In genomic region chr1:37629726-37630425, GRCh38 we compare ENCODE assay signal across 17 cellular contexts. TPM values are rescaled to one million over a fixed set of nuclear protein-coding genes. Genes with fewer than 3 reads are reported as not detected.
DNase-seq lines count a peak whose midpoint lies in the region; ATAC-seq, FAIRE-seq and TF ChIP-seq lines count a peak whose summit lies in the region.
"Had no signal": no experiment of that assay in that cellular context is flagged by ENCODE, and none has a peak within 500 bp of the region (broad histone marks: within the 10 kb centered on the region; RNA-seq: fewer than 3 reads in every experiment).

No MANE protein-coding gene starts in this region.

- H3K79me1 ChIP-seq in H1 (ENCODE audit: low read depth, low read length) (no peaks in the 10 kb centered on the region), neuronal stem cell (ENCODE audit: low read depth, low read length) (peaks cover 2% of the 10 kb centered on the region)

- no peak overlapping the region for H3K4me3 Mint-ChIP-seq in mesothelial cell of epicardium
- H3K4me3 Mint-ChIP-seq: CD4-positive, alpha-beta T cell; H9 had no signal

- WGBS in A549 (ENCODE audit: missing lambda C conversion rate) = 48% methylated on average over 5 of the region's 7 CpGs
- WGBS in H1 (ENCODE audit: extremely low coverage in 1 of 2, insufficient coverage in 1 of 2, insufficient read length in 1 of 2, insufficient replicate concordance in 2 of 2, low coverage in 1 of 2, low lambda C conversion rate in 2 of 2, missing lambda C conversion rate in 1 of 2), 2 experiments = 79% methylated on average over 6 of the region's 7 CpGs; no CpG with 5 or more reads in 1 of the 2 experiments
- WGBS in neuronal stem cell (ENCODE audit: extremely low coverage in 2 of 2, insufficient read length in 2 of 2, insufficient replicate concordance in 1 of 2), 2 donors = no CpG with 5 or more reads among the region's 7 CpGs

- H4K91ac ChIP-seq in H1 (replicated peaks; ENCODE audit: insufficient read length, low read length) (no peak overlapping the region), neuronal stem cell (ENCODE audit: low read depth, low read length, poor library complexity) (no peak overlapping the region)

- no peak overlapping the region for H3K56ac ChIP-seq in H1 (replicated peaks; ENCODE audit: insufficient read length, low read depth, low read length)

- no peak for TF ChIP-seq RAD21 in A549 (conservative IDR thresholded peaks at IDR 0.05 in 1 of 2, IDR thresholded peaks at IDR 0.05 in 1 of 2)
- TF ChIP-seq RAD21 in H1 (IDR thresholded peaks at IDR 0.05 in 1 of 2, conservative IDR thresholded peaks at IDR 0.05 in 1 of 2; ENCODE audit: low read depth in 2 of 2, low read length in 2 of 2) = no peak

- H3K9ac ChIP-seq in H1 (replicated peaks in 1 of 4; ENCODE audit: extremely low read depth in 1 of 4, low read depth in 3 of 4, low read length in 3 of 4) (no peak overlapping the region), neuronal stem cell (ENCODE audit: low read depth, low read length, poor library complexity) (peak overlapping the region; percentile 24)

- H3K27me3 ChIP-seq in WERI-Rb-1 (ENCODE audit: insufficient read depth, low read depth, severe bottlenecking) (no peaks in the 10 kb centered on the region), H1 (replicated peaks in 1 of 4; ENCODE audit: control insufficient read depth in 3 of 4, extremely low read depth in 1 of 4, insufficient read depth in 3 of 4, low read length in 3 of 4) (peaks cover 50 to 88% (median 72%) of the 10 kb centered on the region in 4 experiments), neuronal stem cell (ENCODE audit: control insufficient read depth in 3 of 3, insufficient read depth in 3 of 3, low read depth in 1 of 3, low read length in 3 of 3) (peaks cover 15 to 98% (median 32%) of the 10 kb centered on the region in 3 experiments)

- CTCF ChIA-PET in A549 (lab: Yijun Ruan, JAX) (interaction anchor here (0.9 to 2.2 kb wide), 2 partner anchors 27 to 63 kb away, joined by 3 to 13 read pairs; partner anchors contain the start of gene CDCA8), H1 (lab: Charles Lee; ENCODE audit: partially characterized antibody) (interaction anchor here (0.6 to 5.2 kb wide), 5 partner anchors 13 to 136 kb away, joined by 3 to 36 read pairs (median 3); no protein-coding TSS in a partner anchor)

- POLR2A ChIA-PET in A549 (lab: Yijun Ruan, JAX) = no interaction called here
- POLR2A ChIA-PET in H1 (lab: Charles Lee; ENCODE audit: partially characterized antibody) = no interaction called here

- H3K9me3 ChIP-seq in A549 (no peaks in the 10 kb centered on the region), WERI-Rb-1 (ENCODE audit: severe bottlenecking) (no peaks in the 10 kb centered on the region), H1 (ENCODE audit: insufficient read depth in 2 of 2, low read depth in 1 of 2, low read length in 1 of 2) (no peaks in the 10 kb centered on the region), neuronal stem cell (replicated peaks in 1 of 2; ENCODE audit: control insufficient read depth in 2 of 2, insufficient read depth in 1 of 2, low read depth in 1 of 2, low read length in 2 of 2) (no peaks in the 10 kb centered on the region)
- H3K9me3 ChIP-seq: Caco-2 had no signal

- H3K14ac ChIP-seq in H1 (ENCODE audit: insufficient read length) = no peak overlapping the region
- H3K14ac ChIP-seq in neuronal stem cell (ENCODE audit: low read length) = no peak overlapping the region

- H3K36me3 ChIP-seq in WERI-Rb-1 (peaks cover 18% of the 10 kb centered on the region), H1 (ENCODE audit: control insufficient read depth in 2 of 4, insufficient read depth in 4 of 4, low read length in 3 of 4) (no peaks in the 10 kb centered on the region), neuronal stem cell (replicated peaks in 1 of 2; ENCODE audit: control insufficient read depth in 2 of 2, insufficient read depth in 2 of 2, low read length in 2 of 2) (no peaks in the 10 kb centered on the region)

- H3K27ac Mint-ChIP-seq in mesothelial cell of epicardium = no peak overlapping the region
- H3K27ac Mint-ChIP-seq: CD4-positive, alpha-beta T cell; H9 had no signal

- TF ChIP-seq POLR2A in A549 (IDR thresholded peaks at IDR 0.05; ENCODE audit: low read length) (no peak), H1 (IDR thresholded peaks at IDR 0.05; ENCODE audit: control extremely low read depth in 1 of 2, low read depth in 2 of 2, low read length in 2 of 2) (no peak)

- H2BK12ac ChIP-seq in H1 (ENCODE audit: low read depth, low read length) = no peak overlapping the region
- H2BK12ac ChIP-seq in neuronal stem cell (ENCODE audit: low read length) = peak overlapping the region; percentile 82

- H3K23ac ChIP-seq in H1 (ENCODE audit: insufficient read length) (no peak overlapping the region), neuronal stem cell (ENCODE audit: low read depth, low read length, poor library complexity) (no peak overlapping the region)

- H2AK5ac ChIP-seq in H1 (ENCODE audit: low read depth, low read length) = no peak overlapping the region
- H2AK5ac ChIP-seq in neuronal stem cell (ENCODE audit: low read depth, low read length) = peak overlapping the region; percentile 81

- no peak overlapping the region for H3K4me3 ChIP-seq in A549
- H3K4me3 ChIP-seq in WERI-Rb-1 (ENCODE audit: low read depth, low read length) = peak overlapping the region; percentile 7
- no peak overlapping the region for H3K4me3 ChIP-seq in H1 (ENCODE audit: extremely low read depth in 1 of 4, insufficient read depth in 2 of 4, low read depth in 3 of 4, low read length in 4 of 4)
- H3K4me3 ChIP-seq in neuronal stem cell (ENCODE audit: low read length in 2 of 2) = no peak overlapping the region

- H2BK20ac ChIP-seq in H1 (ENCODE audit: low read length) = no peak overlapping the region

- H3K23me2 ChIP-seq in H1 (ENCODE audit: low read depth, low read length) = peaks cover 2% of the 10 kb centered on the region; the same call in 1 of the 2 replicates

- ATAC-seq in A549 (no peak), GM19035 (IDR thresholded peaks at IDR 0.05; ENCODE audit: unreplicated experiment) (no peak)

- peak overlapping the region; percentile 23; the same call in 1 of the 2 replicates for H4K8ac ChIP-seq in H1 (ENCODE audit: extremely low read depth, insufficient read depth, low read length)
- no peak overlapping the region for H4K8ac ChIP-seq in neuronal stem cell (ENCODE audit: low read depth, low read length)

- H3K18ac ChIP-seq in H1 (ENCODE audit: extremely low read depth, low read length) (no peak overlapping the region), neuronal stem cell (ENCODE audit: low read length) (peak overlapping the region; percentile 89)

- intact Hi-C loops in cardiac septum (cut with DNase I) = no loop called here

- H2BK15ac ChIP-seq in H1 (ENCODE audit: low read length) (no peak overlapping the region), neuronal stem cell (ENCODE audit: low read length) (no peak overlapping the region)

- FAIRE-seq in A549 (lab: Jason Lieb, UNC) (no peak), H1 (lab: Jason Lieb, UNC) (no peak)
- FAIRE-seq: A204.1, G401.6, GM12892, GM18507 had no signal

- H3K9me3 Mint-ChIP-seq in mesothelial cell of epicardium = no peaks in the 10 kb centered on the region
- H3K9me3 Mint-ChIP-seq: CD4-positive, alpha-beta T cell; H9 had no signal

- no peak overlapping the region for H3K4me2 ChIP-seq in A549
- H3K4me2 ChIP-seq in H1 (ENCODE audit: insufficient read depth in 1 of 2, low read depth in 2 of 2, low read length in 2 of 2) = 0 out of 4 replicates have a peak overlapping the region, but pooled peaks have one; percentile 4 to 11
- peak overlapping the region; percentile 43 for H3K4me2 ChIP-seq in neuronal stem cell (ENCODE audit: insufficient read depth, low read length, poor library complexity, severe bottlenecking)

- no peak overlapping the region for H3K4ac ChIP-seq in H1 (replicated peaks; ENCODE audit: insufficient read length, low read depth, low read length)
- no peak overlapping the region for H3K4ac ChIP-seq in neuronal stem cell (ENCODE audit: low read length)

- no peaks in the 10 kb centered on the region for H3K79me2 ChIP-seq in H1 (ENCODE audit: control insufficient read depth in 1 of 2, insufficient read depth in 2 of 2, low read length in 2 of 2)

- H4K5ac ChIP-seq in H1 (ENCODE audit: insufficient read length, low read depth, low read length) = no peak overlapping the region

- H2BK5ac ChIP-seq in H1 (ENCODE audit: low read depth, low read length) (no peak overlapping the region), neuronal stem cell (ENCODE audit: low read length) (no peak overlapping the region)

- H3K4me1 Mint-ChIP-seq in mesothelial cell of epicardium = peaks cover 5% of the 10 kb centered on the region

- H2AFZ ChIP-seq in H1 (ENCODE audit: low read length) (no peak overlapping the region), neuronal stem cell (ENCODE audit: low read length) (no peak overlapping the region)

- H2BK120ac ChIP-seq in H1 (replicated peaks; ENCODE audit: low read depth, low read length) (no peak overlapping the region), neuronal stem cell (ENCODE audit: low read depth, low read length) (no peak overlapping the region)

- no peak for TF ChIP-seq CTCF in A549 (IDR thresholded peaks at IDR 0.05)
- TF ChIP-seq CTCF in WERI-Rb-1 (IDR thresholded peaks at IDR 0.05; ENCODE audit: low read depth, low read length) = no peak
- no peak for TF ChIP-seq CTCF in H1 (IDR thresholded peaks at IDR 0.05; ENCODE audit: control extremely low read depth in 1 of 3, insufficient read depth in 1 of 3, low read depth in 1 of 3, low read length in 3 of 3)
- TF ChIP-seq CTCF in mesothelial cell of epicardium (IDR thresholded peaks at IDR 0.05; ENCODE audit: unreplicated experiment) = no peak

- no peaks in the 10 kb centered on the region for H3K4me1 ChIP-seq in A549
- H3K4me1 ChIP-seq in H1 (replicated peaks in 1 of 4; ENCODE audit: control insufficient read depth in 3 of 4, insufficient read depth in 4 of 4, low read length in 3 of 4) = peaks cover 0 to 15% (median 7%) of the 10 kb centered on the region in 4 experiments; a peak in 6 of 7 replicates
- peaks cover 2 to 43% of the 10 kb centered on the region in 2 donors for H3K4me1 ChIP-seq in neuronal stem cell (ENCODE audit: control insufficient read depth in 2 of 2, insufficient read depth in 1 of 2, low read depth in 1 of 2, low read length in 2 of 2)

- H3K27me3 Mint-ChIP-seq in mesothelial cell of epicardium (ENCODE audit: low read depth) = peaks cover 94% of the 10 kb centered on the region

- H4K20me1 ChIP-seq in H1 (replicated peaks in 1 of 2; ENCODE audit: control insufficient read depth in 1 of 2, insufficient read depth in 2 of 2, low read length in 2 of 2) = peaks cover 6% of the 10 kb centered on the region in 2 experiments

- no peak for DNase-seq in A549 (ENCODE audit: low read depth in 1 of 2, low spot score in 1 of 2)
- no peak for DNase-seq in WERI-Rb-1
- no peak for DNase-seq in H1 (ENCODE audit: low read depth in 1 of 2, low spot score in 2 of 2)
- DNase-seq in neuronal stem cell (ENCODE audit: low spot score) = no peak
- no peak for DNase-seq in mesothelial cell of epicardium (ENCODE audit: low spot score in 2 of 2, unreplicated experiment in 2 of 2)
- DNase-seq in cardiac septum (ENCODE audit: low spot score) = no peak
- DNase-seq: AML-193; Caco-2; CD4-positive, alpha-beta T cell; GOT3; H9 had no signal

- H3K27ac ChIP-seq in A549 = no peak overlapping the region
- peak overlapping the region; percentile 90 for H3K27ac ChIP-seq in WERI-Rb-1
- H3K27ac ChIP-seq in H1 (ENCODE audit: low read depth, low read length) = no peak overlapping the region
- peak overlapping the region; percentile 15 for H3K27ac ChIP-seq in neuronal stem cell (replicated peaks; ENCODE audit: low read length)
- H3K27ac ChIP-seq: C4-2B had no signal

- TF ChIP-seq EP300 in A549 (IDR thresholded peaks at IDR 0.05) = no peak
- no peak for TF ChIP-seq EP300 in H1 (IDR thresholded peaks at IDR 0.05; ENCODE audit: borderline replicate concordance in 1 of 2, low read depth in 2 of 2, low read length in 2 of 2)

- H3K36me3 Mint-ChIP-seq in mesothelial cell of epicardium = no peaks in the 10 kb centered on the region

RNA-seq across cellular contexts. Expression of gene RSPO1, which starts 4.8 kb away (rescaled TPM):
- polyA plus RNA-seq in A549 (2011; rRNA removed) = 0.07 TPM in 1 of 2 replicates, not detected in the other
- polyA plus RNA-seq in A549 (2012; cell fraction: cytosol; rRNA removed) = 0.05 and 0.09 TPM in 2 replicates
- polyA plus RNA-seq in A549 (2012; cell fraction: nucleus; rRNA removed) = 0.04 TPM in 1 of 2 replicates, not detected in the other
- 0.05 to 0.12 TPM in 2 of 3 replicates, not detected in the other for polyA plus RNA-seq in A549 (2017; fragmentation: RNase III; extraction: RNeasy Plus Mini Kit Qiagen cat#74134 plus additional on column Dnase treatment)
- polyA minus RNA-seq in A549 (2011; rRNA and poly(A)+ RNA removed) = not detected in 2 replicates
- 0.21 TPM in 1 of 2 replicates, not detected in the other for total RNA-seq in H1 (2021; fragmentation: NEBNext Ultra II Directional; extraction: Animal tissue kit (Norgen Biotek cat#: 25700))
- polyA plus RNA-seq in H1 (2011; rRNA removed) = 0.28 and 0.39 TPM in 2 replicates
- polyA plus RNA-seq in H1 (2011; cell fraction: cytosol; rRNA removed) = 0.25 TPM
- 0.23 TPM for polyA plus RNA-seq in H1 (2011; cell fraction: nucleus; rRNA removed)
- polyA plus RNA-seq in H1 (2012, experiment 1 of 2) = 0.41 to 0.64 TPM (median 0.55 TPM) in 4 replicates
- 0.25 TPM for polyA plus RNA-seq in H1 (2012, experiment 2 of 2)
- polyA plus RNA-seq in H1 (2013, experiment 1 of 2) = 0.08 TPM
- 0.04 TPM for polyA plus RNA-seq in H1 (2013, experiment 2 of 2)
- 0.44 and 0.59 TPM in 2 replicates for polyA minus RNA-seq in H1 (2011; rRNA and poly(A)+ RNA removed)
- polyA minus RNA-seq in H1 (2011; cell fraction: cytosol; rRNA and poly(A)+ RNA removed) = not detected
- not detected for polyA minus RNA-seq in H1 (2011; cell fraction: nucleus; rRNA and poly(A)+ RNA removed)
- polyA plus RNA-seq in neuronal stem cell (2013, experiment 1 of 2) = 1.4 TPM
- 1.5 TPM for polyA plus RNA-seq in neuronal stem cell (2013, experiment 2 of 2)
- total RNA-seq in mesothelial cell of epicardium = 0.20 to 0.51 TPM (median 0.43 TPM) in 3 replicates
- not detected for total RNA-seq in cardiac septum
- total RNA-seq: Caco-2; CD4-positive, alpha-beta T cell had no signal

RNA-seq across cellular contexts. Expression of gene GNL2, which starts 34.1 kb away (rescaled TPM):
- polyA plus RNA-seq in A549 (2011; rRNA removed) (50.2 and 69.2 TPM in 2 replicates), A549 (2017; fragmentation: RNase III; extraction: RNeasy Plus Mini Kit Qiagen cat#74134 plus additional on column Dnase treatment) (49.8 to 58.3 TPM (median 50.1 TPM) in 3 replicates), H1 (2011; rRNA removed) (14.0 and 22.2 TPM in 2 replicates)
- 20.0 and 20.7 TPM in 2 replicates for polyA plus RNA-seq in A549 (2012; cell fraction: cytosol; rRNA removed)
- polyA plus RNA-seq in A549 (2012; cell fraction: nucleus; rRNA removed) = 16.6 and 29.7 TPM in 2 replicates
- 56.2 and 78.5 TPM in 2 replicates for polyA minus RNA-seq in A549 (2011; rRNA and poly(A)+ RNA removed)
- total RNA-seq in H1 (2021; fragmentation: NEBNext Ultra II Directional; extraction: Animal tissue kit (Norgen Biotek cat#: 25700)) = 88.3 and 95.6 TPM in 2 replicates
- 48.1 TPM for polyA plus RNA-seq in H1 (2011; cell fraction: cytosol; rRNA removed)
- polyA plus RNA-seq in H1 (2011; cell fraction: nucleus; rRNA removed) = 42.9 TPM
- 99.8 to 147 TPM (median 109 TPM) in 4 replicates for polyA plus RNA-seq in H1 (2012, experiment 1 of 2)
- 5.4 TPM for polyA plus RNA-seq in H1 (2012, experiment 2 of 2)
- polyA plus RNA-seq in H1 (2013, experiment 1 of 2) = 160 TPM
- polyA plus RNA-seq in H1 (2013, experiment 2 of 2) = 161 TPM
- polyA minus RNA-seq in H1 (2011; rRNA and poly(A)+ RNA removed) = 61.5 and 65.6 TPM in 2 replicates
- 62.8 TPM for polyA minus RNA-seq in H1 (2011; cell fraction: cytosol; rRNA and poly(A)+ RNA removed)
- polyA minus RNA-seq in H1 (2011; cell fraction: nucleus; rRNA and poly(A)+ RNA removed) = 123 TPM
- 125 TPM for polyA plus RNA-seq in neuronal stem cell (2013, experiment 1 of 2)
- 124 TPM for polyA plus RNA-seq in neuronal stem cell (2013, experiment 2 of 2)
- total RNA-seq in mesothelial cell of epicardium (59.3 to 61.8 TPM (median 61.1 TPM) in 3 replicates), cardiac septum (24.1 TPM)

Comparison
In these comparisons a context has a peak if more than half of its experiments do, and no peak if none do; other contexts are left out.
1. H3K27ac ChIP-seq: peak in WERI-Rb-1 (single experiment) and neuronal stem cell (single experiment); none in A549 (0 of 2) and H1 (single experiment).
2. Of the 18 proteins assayed by ChIP-seq in both H1 and A549: peak only in H1: KDM1A; only in A549: MAFK; in both: none; in neither: 15; mixed calls (peak in some experiments, not most) for 1.